Comparison of ENCODE assay signal across 22 cellular contexts in genomic region chr2:145058457-145058856, GRCh38.
"Had no signal": no experiment of that assay in that cellular context is flagged by ENCODE, and none has a peak within 500 bp of the region (broad histone marks: within the 10 kb centered on the region; RNA-seq: fewer than 3 reads in every experiment).

No MANE protein-coding gene starts in this region.

- H3K36me3 Mint-ChIP-seq: naive thymus-derived CD4-positive, alpha-beta T cell; neural progenitor cell; stimulated activated naive B cell treated with anti-CD40 and anti-IgM and Interleukin-4, amounts not matched to agents 10 μg/mL and 1 μg/mL and 100 μg/mL, for 72 hours had no signal

- H3K9me3 ChIP-seq: esophagus muscularis mucosa, prostate gland, right atrium auricular region, suprapubic skin, transverse colon, upper lobe of right lung, uterus had no signal

- H3K27me3 ChIP-seq: esophagus muscularis mucosa, foreskin keratinocyte, neural progenitor cell, right atrium auricular region, suprapubic skin, transverse colon, upper lobe of right lung, uterus had no signal

- H3K4me3 ChIP-seq: coronary artery, esophagus muscularis mucosa, lung, neural progenitor cell, prostate gland, right atrium auricular region, suprapubic skin, transverse colon, upper lobe of right lung, uterus had no signal

- H3K4me2 ChIP-seq: neural progenitor cell had no signal

- H3K9me3 Mint-ChIP-seq: neural progenitor cell; stimulated activated naive B cell treated with anti-CD40 and anti-IgM and Interleukin-4, amounts not matched to agents 10 μg/mL and 1 μg/mL and 100 μg/mL, for 72 hours; stimulated activated naive CD8-positive, alpha-beta T cell treated with anti-CD3 and anti-CD28 coated beads, Interleukin-15, Interleukin-2, amounts not matched to agents 100 ng/mL and 50 ng/mL, for 24 hours had no signal

- H3K4me3 Mint-ChIP-seq: naive thymus-derived CD4-positive, alpha-beta T cell; nephron; neural progenitor cell; stimulated activated naive B cell treated with anti-CD40 and anti-IgM and Interleukin-4, amounts not matched to agents 10 μg/mL and 1 μg/mL and 100 μg/mL, for 72 hours; stimulated activated naive CD8-positive, alpha-beta T cell treated with anti-CD3 and anti-CD28 coated beads, Interleukin-15, Interleukin-2, amounts not matched to agents 100 ng/mL and 50 ng/mL, for 24 hours had no signal

- H3K4me1 Mint-ChIP-seq: naive thymus-derived CD4-positive, alpha-beta T cell; neural progenitor cell; stimulated activated naive B cell treated with anti-CD40 and anti-IgM and Interleukin-4, amounts not matched to agents 10 μg/mL and 1 μg/mL and 100 μg/mL, for 72 hours had no signal

- H2AFZ ChIP-seq: neural progenitor cell had no signal

- H3K27ac Mint-ChIP-seq: naive thymus-derived CD4-positive, alpha-beta T cell; neural progenitor cell; stimulated activated naive B cell treated with anti-CD40 and anti-IgM and Interleukin-4, amounts not matched to agents 10 μg/mL and 1 μg/mL and 100 μg/mL, for 72 hours; stimulated activated naive CD8-positive, alpha-beta T cell treated with anti-CD3 and anti-CD28 coated beads, Interleukin-15, Interleukin-2, amounts not matched to agents 100 ng/mL and 50 ng/mL, for 24 hours had no signal

- ATAC-seq: foreskin keratinocyte; left lobe of liver; naive thymus-derived CD4-positive, alpha-beta T cell; sciatic nerve; stimulated activated naive B cell treated with anti-CD40 and anti-IgM and Interleukin-4, amounts not matched to agents 10 μg/mL and 1 μg/mL and 100 μg/mL, for 72 hours; upper lobe of right lung had no signal

- DNase-seq: dermis blood vessel endothelial cell; effector memory CD4-positive, alpha-beta T cell; foreskin keratinocyte; kidney; mesenchymal stem cell; midbrain; naive thymus-derived CD4-positive, alpha-beta T cell; stimulated activated naive B cell treated with anti-CD40 and anti-IgM and Interleukin-4, amounts not matched to agents 10 μg/mL and 1 μg/mL and 100 μg/mL, for 72 hours; transverse colon; upper lobe of right lung; uterus had no signal

- H3K4me1 ChIP-seq: esophagus muscularis mucosa, neural progenitor cell, prostate gland, right atrium auricular region, transverse colon, upper lobe of right lung, uterus had no signal

- H3K36me3 ChIP-seq: esophagus muscularis mucosa, neural progenitor cell, prostate gland, right atrium auricular region, suprapubic skin, transverse colon, upper lobe of right lung, uterus had no signal

- H3K27ac ChIP-seq: coronary artery, esophagus muscularis mucosa, foreskin keratinocyte, neural progenitor cell, prostate gland, right atrium auricular region, suprapubic skin, transverse colon, upper lobe of right lung, uterus had no signal

- H3K9ac ChIP-seq: neural progenitor cell had no signal

- H3K27me3 Mint-ChIP-seq: naive thymus-derived CD4-positive, alpha-beta T cell; stimulated activated naive B cell treated with anti-CD40 and anti-IgM and Interleukin-4, amounts not matched to agents 10 μg/mL and 1 μg/mL and 100 μg/mL, for 72 hours; stimulated activated naive CD8-positive, alpha-beta T cell treated with anti-CD3 and anti-CD28 coated beads, Interleukin-15, Interleukin-2, amounts not matched to agents 100 ng/mL and 50 ng/mL, for 24 hours had no signal
